ENCODE assay signal across 17 cellular contexts in genomic region chr22:32617883-32618282, GRCh38.
DNase-seq lines count a peak whose midpoint lies in the region; ATAC-seq and TF ChIP-seq lines count a peak whose summit lies in the region.
"Had no signal": no experiment of that assay in that cellular context is flagged by ENCODE, and none has a peak within 500 bp of the region (broad histone marks: within the 10 kb centered on the region; RNA-seq: fewer than 3 reads in every experiment).

No MANE protein-coding gene starts in this region.

- H2BK120ac ChIP-seq in trophoblast cell (ENCODE audit: insufficient read depth, low read length, poor library complexity), result no peak overlapping the region

- no peak overlapping the region for H3K14ac ChIP-seq in trophoblast cell (ENCODE audit: low read length)

- peak; percentile 88 for ATAC-seq in mucosa of descending colon
- ATAC-seq: activated CD4-positive, alpha-beta T cell treated with anti-CD3 and anti-CD28 coated beads for 36 hours; activated naive CD4-positive, alpha-beta T cell treated with anti-CD3 and anti-CD28 coated beads, Interleukin-2, amount 50 U/mL, for 72 hours; GM12878 had no signal

- WGBS in trophoblast cell (ENCODE audit: extremely low coverage, insufficient coverage, insufficient read length), result no CpG with 5 or more reads among the region's 9 CpGs

- no peak overlapping the region for H3K18ac ChIP-seq in trophoblast cell (ENCODE audit: low read length)

- DNase-seq in LNCaP clone FGC (ENCODE audit: low read depth) (peak; percentile 17), coronary artery (ENCODE audit: low spot score) (no peak), mucosa of descending colon (peak in 2 of 3 donors; percentile 61 to 77), trophoblast cell (no peak), GM13976 (ENCODE audit: low spot score) (no peak), osteoblast (ENCODE audit: insufficient read length, low spot score, missing footprints) (no peak), putamen (ENCODE audit: low spot score) (no peak)
- DNase-seq: activated CD4-positive, alpha-beta T cell treated with anti-CD3 and anti-CD28 coated beads for 36 hours; cerebellar nuclear complex; KBM-7; NCI-H226; NK-92 treated with Interleukin-12 subunit alpha and Interleukin-12 subunit beta, amount 100 ng/mL, for 24 hours; SHP77; stimulated activated CD4-positive, alpha-beta T cell treated with anti-CD3 and anti-CD28 coated beads, Interleukin-12 subunit alpha, Interleukin-12 subunit beta, amount 100 ng/mL, for 4 hours had no signal

- H3K4ac ChIP-seq in trophoblast cell (ENCODE audit: low read depth, low read length), result no peak overlapping the region

- H3K27me3 ChIP-seq in stomach smooth muscle (ENCODE audit: control insufficient read depth in 1 of 2, insufficient read depth in 2 of 2, low read length in 2 of 2), result no peaks in the 10 kb centered on the region
- no peaks in the 10 kb centered on the region for H3K27me3 ChIP-seq in trophoblast cell (ENCODE audit: insufficient read depth, low read length)
- H3K27me3 ChIP-seq in osteoblast (ENCODE audit: insufficient read depth, low read length), result no peaks in the 10 kb centered on the region

- in situ Hi-C loops in GM13976 (cut with MboI; ENCODE audit: low sequenced_read_pairs, unreplicated experiment), result no loop called here

- H3K79me2 ChIP-seq in trophoblast cell (ENCODE audit: control insufficient read depth, insufficient read depth, low read length, poor library complexity) (peaks cover 2% of the 10 kb centered on the region), osteoblast (ENCODE audit: insufficient read depth, low read length) (no peaks in the 10 kb centered on the region)

- H3K4me2 ChIP-seq in trophoblast cell (ENCODE audit: low read length), result no peak overlapping the region
- no peak overlapping the region for H3K4me2 ChIP-seq in osteoblast (ENCODE audit: insufficient read depth, low read length)

- no peak overlapping the region for H4K12ac ChIP-seq in trophoblast cell (ENCODE audit: low read depth, low read length)

- TF ChIP-seq CTCF in LNCaP clone FGC (IDR thresholded peaks at IDR 0.05; ENCODE audit: control insufficient read depth, extremely low read depth, insufficient read depth) (no peak), coronary artery (IDR thresholded peaks at IDR 0.05) (no peak), mucosa of descending colon (IDR thresholded peaks at IDR 0.05) (no peak), GM13976 (IDR thresholded peaks at IDR 0.05; ENCODE audit: borderline replicate concordance, control extremely low read depth, extremely low read depth, insufficient read depth, missing control alignments) (no peak), osteoblast (IDR thresholded peaks at IDR 0.05; ENCODE audit: extremely low read depth, low read depth, low read length) (no peak)

- no peak overlapping the region for H2BK12ac ChIP-seq in trophoblast cell (ENCODE audit: low read length)

- H3K36me3 ChIP-seq in mucosa of descending colon (ENCODE audit: low read depth), result no peaks in the 10 kb centered on the region
- H3K36me3 ChIP-seq in stomach smooth muscle (ENCODE audit: control insufficient read depth in 2 of 2, insufficient read depth in 2 of 2, low read length in 2 of 2), result no peaks in the 10 kb centered on the region
- H3K36me3 ChIP-seq in trophoblast cell (ENCODE audit: control insufficient read depth in 1 of 2, insufficient read depth in 2 of 2, low read length in 2 of 2), result no peaks in the 10 kb centered on the region
- no peaks in the 10 kb centered on the region for H3K36me3 ChIP-seq in osteoblast (ENCODE audit: insufficient read depth, low read length)

- H4K8ac ChIP-seq in trophoblast cell (ENCODE audit: low read depth, low read length), result no peak overlapping the region

- H2AFZ ChIP-seq in trophoblast cell (ENCODE audit: insufficient read depth, low read length, poor library complexity) (no peak overlapping the region), osteoblast (ENCODE audit: low read length) (no peak overlapping the region)

- peaks cover 7% of the 10 kb centered on the region for H3K4me1 ChIP-seq in mucosa of descending colon (ENCODE audit: low read depth)
- peaks cover 42% of the 10 kb centered on the region for H3K4me1 ChIP-seq in stomach smooth muscle (ENCODE audit: control insufficient read depth, insufficient read depth, low read length)
- H3K4me1 ChIP-seq in trophoblast cell (ENCODE audit: control insufficient read depth in 1 of 2, insufficient read depth in 2 of 2, low read length in 2 of 2), result peaks cover 17 to 20% of the 10 kb centered on the region in 2 experiments
- peaks cover 13% of the 10 kb centered on the region for H3K4me1 ChIP-seq in osteoblast (ENCODE audit: insufficient read depth, low read length)

- no peak overlapping the region for H4K91ac ChIP-seq in trophoblast cell (ENCODE audit: low read depth, low read length)

- H2AK5ac ChIP-seq in trophoblast cell (ENCODE audit: low read length), result no peak overlapping the region

- no peak overlapping the region for H3K23ac ChIP-seq in trophoblast cell (ENCODE audit: low read length)

- H3K27ac ChIP-seq in coronary artery, result peak overlapping the region; percentile 65 to 87
- H3K27ac ChIP-seq in stomach smooth muscle (ENCODE audit: low read length), result peak overlapping the region; percentile 60
- no peak overlapping the region for H3K27ac ChIP-seq in trophoblast cell (ENCODE audit: low read depth, low read length)
- H3K27ac ChIP-seq in osteoblast (ENCODE audit: low read depth, low read length), result no peak overlapping the region

- H3K79me1 ChIP-seq in trophoblast cell (ENCODE audit: low read length), result peaks cover 18% of the 10 kb centered on the region

- intact Hi-C loops in mucosa of descending colon (cut with DNase I, micrococcal nuclease), result no loop called here

- H3K9me3 ChIP-seq in mucosa of descending colon (no peaks in the 10 kb centered on the region), stomach smooth muscle (ENCODE audit: control insufficient read depth in 2 of 2, low read length in 2 of 2) (peaks cover 0 to 4% of the 10 kb centered on the region in 2 donors), trophoblast cell (ENCODE audit: insufficient read depth, low read depth, low read length) (peaks cover 3% of the 10 kb centered on the region), osteoblast (ENCODE audit: low read depth, low read length) (peaks cover 9% of the 10 kb centered on the region)

- H4K20me1 ChIP-seq in osteoblast (ENCODE audit: insufficient read depth, low read length), result no peaks in the 10 kb centered on the region

- H3K9ac ChIP-seq in stomach smooth muscle (ENCODE audit: low read length in 2 of 2), result peak overlapping the region; percentile 5 to 23
- no peak overlapping the region for H3K9ac ChIP-seq in trophoblast cell (ENCODE audit: low read length)

- H3K4me3 ChIP-seq in LNCaP clone FGC (ENCODE audit: low read depth, low read length) (no peak overlapping the region), coronary artery (no peak overlapping the region), mucosa of descending colon (no peak overlapping the region), stomach smooth muscle (ENCODE audit: low read length in 2 of 2) (no peak overlapping the region), trophoblast cell (ENCODE audit: low read depth, low read length) (no peak overlapping the region), osteoblast (ENCODE audit: insufficient read depth, low read length) (no peak overlapping the region)
- H3K4me3 ChIP-seq: GM12878 had no signal

- no peak overlapping the region for H2BK5ac ChIP-seq in trophoblast cell (ENCODE audit: low read depth, low read length, poor library complexity)

Comparison
In these comparisons a context has a peak if more than half of its experiments do, and no peak if none do; other contexts are left out.
1. DNase-seq: peak in LNCaP clone FGC (single experiment) and mucosa of descending colon (2 of 3); none in coronary artery (single experiment), trophoblast cell (0 of 2), GM13976 (single experiment), osteoblast (single experiment) and putamen (single experiment).
2. H3K27ac ChIP-seq: peak in coronary artery (2 of 2) and stomach smooth muscle (single experiment); none in trophoblast cell (single experiment) and osteoblast (single experiment).